Comparison of ENCODE assay signal across 26 cellular contexts in the genomic region with DNA sequence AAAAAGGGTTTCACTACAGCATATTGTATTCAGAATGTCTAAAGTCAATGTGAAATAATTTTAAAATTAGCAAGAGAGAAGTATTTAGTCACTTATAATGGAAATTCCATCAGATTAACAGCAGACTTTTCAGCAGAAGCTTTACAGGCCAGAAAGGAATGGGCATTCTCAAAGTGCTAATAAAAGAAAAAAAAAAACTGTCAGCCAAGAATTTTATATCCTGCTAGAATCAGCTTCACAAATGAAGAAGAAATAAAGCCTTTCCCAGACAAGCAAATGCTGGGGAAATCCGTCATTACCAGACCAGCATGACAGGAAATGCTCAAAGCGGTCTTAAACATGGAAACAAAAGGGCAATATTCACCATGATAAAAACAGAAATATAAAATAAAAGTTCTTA. TPM values are rescaled to one million over a fixed set of nuclear protein-coding genes. Genes with fewer than 3 reads are reported as not detected.
"Had no signal": no experiment of that assay in that cellular context is flagged by ENCODE, and none has a peak within 500 bp of the region (broad histone marks: within the 10 kb centered on the region; RNA-seq: fewer than 3 reads in every experiment).

No MANE protein-coding gene starts in this region.

- H3K4me3 ChIP-seq: MG63 had no signal

- H3K27ac ChIP-seq: brain microvascular endothelial cell, KMS-11 had no signal

- H3K9ac ChIP-seq: KMS-11 had no signal

- H3K27me3 Mint-ChIP-seq: activated CD4-positive, alpha-beta T cell treated with anti-CD3 and anti-CD28 coated beads for 36 hours; activated CD8-positive, alpha-beta memory T cell treated with anti-CD3 and anti-CD28 coated beads, Interleukin-2, amount 10 ng/mL, durations not matched to agents 7 days and 5 days; activated naive CD4-positive, alpha-beta T cell treated with anti-CD3 and anti-CD28 coated beads, Interleukin-2, amount 50 U/mL, for 24 hours had no signal

- DNase-seq: activated CD4-positive, alpha-beta T cell treated with anti-CD3 and anti-CD28 coated beads for 36 hours; activated CD4-positive, CD25-positive, alpha-beta regulatory T cell; activated CD8-positive, alpha-beta memory T cell treated with anti-CD3 and anti-CD28 coated beads, Interleukin-2, amount 10 ng/mL, durations not matched to agents 7 days and 5 days; activated effector memory CD4-positive, alpha-beta T cell treated with Interleukin-2 at 50 U/mL for 16 hours; activated naive CD4-positive, alpha-beta T cell; brain microvascular endothelial cell; cerebellar nuclear complex; MG63; NCI-H1105; NCI-H1436; NCI-H1694 treated with DMSO at 0.1 percent for 48 hours; NCI-H2029 treated with DMSO at 0.1 percent for 48 hours; NCI-H345; NCI-H510A; NCI-H526 treated with DMSO at 0.1 percent for 48 hours; PC-3; SHP77 treated with DMSO at 0.1 percent for 48 hours; T-helper 2 cell; T1000 had no signal

- H3K4me3 Mint-ChIP-seq: activated CD4-positive, alpha-beta T cell treated with anti-CD3 and anti-CD28 coated beads for 36 hours had no signal

- H3K4me2 ChIP-seq: KMS-11 had no signal

- H3K27me3 ChIP-seq: brain microvascular endothelial cell, MG63 had no signal

- ATAC-seq: PC-3 had no signal

- FAIRE-seq: colon, RCC 7860, TTC549 had no signal

RNA-seq across cellular contexts. Expression of a gene that starts 21.9 kb away (rescaled TPM):
- total RNA-seq: activated CD4-positive, alpha-beta T cell treated with anti-CD3 and anti-CD28 coated beads for 36 hours; activated CD8-positive, alpha-beta memory T cell treated with anti-CD3 and anti-CD28 coated beads, Interleukin-2, amount 10 ng/mL, durations not matched to agents 7 days and 5 days; cardiac septum; PC-3; SK-MEL-5 had no signal
